Comparison of ENCODE assay signal across 13 cellular contexts in the genomic region with DNA sequence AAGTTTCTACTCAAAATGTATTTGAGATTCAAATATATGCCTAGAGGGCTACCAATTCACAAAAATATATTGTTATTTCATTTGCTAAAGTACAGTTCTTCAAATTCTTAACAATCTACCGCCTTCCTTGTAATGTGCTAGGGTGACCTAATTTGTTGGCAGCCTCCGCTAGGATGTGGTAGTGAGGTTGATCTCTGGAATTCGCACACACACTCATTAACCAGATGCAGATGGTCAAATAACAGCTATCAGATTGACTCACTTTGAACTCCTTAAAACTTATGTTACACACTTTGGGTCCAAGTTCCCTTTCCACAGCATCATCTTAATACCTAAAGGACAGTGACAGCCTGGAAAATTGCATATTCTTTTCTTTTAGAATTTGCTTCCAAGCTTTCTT.
A peak's percentile ranks its signal among the peaks of the same experiment; 100 is the strongest.
DNase-seq lines count a peak whose midpoint lies in the region; ATAC-seq, FAIRE-seq and TF ChIP-seq lines count a peak whose summit lies in the region.
"Had no signal": no experiment of that assay in that cellular context is flagged by ENCODE, and none has a peak within 500 bp of the region (broad histone marks: within the 10 kb centered on the region; RNA-seq: fewer than 3 reads in every experiment).

No MANE protein-coding gene starts in this region.

- H3K14ac ChIP-seq in IMR-90 (replicated peaks; ENCODE audit: low read depth, low read length): no peak overlapping the region

- no peak overlapping the region for H3K27ac Mint-ChIP-seq in Calu3 (ENCODE audit: unreplicated experiment)
- H3K27ac Mint-ChIP-seq: CD4-positive, alpha-beta T cell had no signal

- H3K4me3 ChIP-seq in IMR-90 (ENCODE audit: insufficient read depth, low read depth, low read length) (no peak overlapping the region), choroid plexus epithelial cell (ENCODE audit: low read depth, low read length) (no peak overlapping the region), HepG2 (replicated peaks in 1 of 3; ENCODE audit: insufficient read depth in 1 of 3, low read depth in 2 of 3, low read length in 3 of 3) (no peak overlapping the region), hepatocyte (no peak overlapping the region)
- H3K4me3 ChIP-seq: cardiac muscle cell, spleen had no signal

- no CpG with 5 or more reads among the region's 3 CpGs for WGBS in IMR-90 (ENCODE audit: extremely low coverage in 2 of 2, insufficient read length in 1 of 2), 2 experiments
- WGBS in HepG2 (ENCODE audit: low lambda C conversion rate): 80% methylated on average over 3 of the region's 3 CpGs
- 59% methylated on average over 3 of the region's 3 CpGs for WGBS in hepatocyte (ENCODE audit: low lambda C conversion rate, missing lambda C conversion rate)

- no peak overlapping the region for H2BK20ac ChIP-seq in IMR-90 (ENCODE audit: low read depth, low read length)

- no peaks in the 10 kb centered on the region for H3K27me3 ChIP-seq in IMR-90 (ENCODE audit: control insufficient read depth, insufficient read depth, low read length)
- H3K27me3 ChIP-seq in HepG2 (ENCODE audit: control insufficient read depth in 1 of 2, insufficient read depth in 2 of 2, low read length in 2 of 2): no peaks in the 10 kb centered on the region
- no peaks in the 10 kb centered on the region for H3K27me3 ChIP-seq in hepatocyte
- H3K27me3 ChIP-seq: cardiac muscle cell, spleen had no signal

- no peak overlapping the region for H2AK5ac ChIP-seq in IMR-90 (ENCODE audit: low read depth, low read length)

- no peaks in the 10 kb centered on the region for H3K36me3 Mint-ChIP-seq in Calu3 (ENCODE audit: insufficient read depth, unreplicated experiment)

- no peaks in the 10 kb centered on the region for H4K20me1 ChIP-seq in IMR-90 (ENCODE audit: insufficient read depth, low read length)
- H4K20me1 ChIP-seq in HepG2 (ENCODE audit: insufficient read depth, low read length): no peaks in the 10 kb centered on the region
- H4K20me1 ChIP-seq in hepatocyte (ENCODE audit: insufficient read depth, poor library complexity, severe bottlenecking): no peaks in the 10 kb centered on the region

- dilution Hi-C loops in IMR-90 (cut with HindIII; ENCODE audit: low sequenced_read_pairs, unreplicated experiment): no loop called here

- ATAC-seq in IMR-90 (ENCODE audit: low read depth) (peak; percentile 94), HepG2 (peak; percentile 71), HG03196 (IDR thresholded peaks at IDR 0.05; ENCODE audit: unreplicated experiment) (no peak)

- H3K56ac ChIP-seq in IMR-90 (ENCODE audit: extremely low read depth, insufficient read depth, low read length): no peak overlapping the region

- H3K4me2 ChIP-seq in IMR-90 (ENCODE audit: low read depth, low read length): no peak overlapping the region
- no peak overlapping the region for H3K4me2 ChIP-seq in HepG2 (ENCODE audit: low read depth, low read length)
- no peak overlapping the region for H3K4me2 ChIP-seq in hepatocyte

- no peak overlapping the region for H2BK15ac ChIP-seq in IMR-90 (ENCODE audit: low read depth, low read length)

- no peak overlapping the region for H3K27ac ChIP-seq in IMR-90 (ENCODE audit: insufficient read depth, low read length)
- no peak overlapping the region for H3K27ac ChIP-seq in HepG2 (ENCODE audit: extremely low read length, insufficient read depth, low read length)
- no peak overlapping the region for H3K27ac ChIP-seq in hepatocyte
- H3K27ac ChIP-seq: cardiac muscle cell, spleen had no signal

- TF ChIP-seq RAD21 in IMR-90 (IDR thresholded peaks at IDR 0.05; ENCODE audit: low read length): no peak
- no peak for TF ChIP-seq RAD21 in HepG2 (CRISPR knock-in tag; IDR thresholded peaks at IDR 0.05)

- H3K79me2 ChIP-seq in HepG2 (ENCODE audit: insufficient read depth, low read length) (no peaks in the 10 kb centered on the region), hepatocyte (no peaks in the 10 kb centered on the region)

- no peaks in the 10 kb centered on the region for H3K36me3 ChIP-seq in IMR-90 (ENCODE audit: control insufficient read depth, insufficient read depth, low read length)
- no peaks in the 10 kb centered on the region for H3K36me3 ChIP-seq in HepG2 (replicated peaks in 1 of 2; ENCODE audit: control insufficient read depth in 1 of 2, insufficient read depth in 2 of 2, low read length in 2 of 2)
- no peaks in the 10 kb centered on the region for H3K36me3 ChIP-seq in hepatocyte (replicated peaks; ENCODE audit: insufficient read depth, low read depth)
- H3K36me3 ChIP-seq: cardiac muscle cell, spleen had no signal

- BruUV-seq in IMR-90 (replicated peaks; lab: Mats Ljungman, UMichigan) (no TSS peak), HepG2 (replicated peaks; lab: Mats Ljungman, UMichigan) (no TSS peak), Calu3 (replicated peaks; lab: Mats Ljungman, UMichigan) (no TSS peak)

- no peaks in the 10 kb centered on the region for H3K9me2 ChIP-seq in hepatocyte (replicated peaks; ENCODE audit: insufficient read depth)

- no peak overlapping the region for H2BK5ac ChIP-seq in IMR-90 (ENCODE audit: low read depth, low read length, poor library complexity, severe bottlenecking)

- H3K27me3 Mint-ChIP-seq in Calu3 (ENCODE audit: unreplicated experiment): no peaks in the 10 kb centered on the region
- H3K27me3 Mint-ChIP-seq: CD4-positive, alpha-beta T cell had no signal

- H3K9me1 ChIP-seq in IMR-90 (ENCODE audit: insufficient read depth, low read length): no peaks in the 10 kb centered on the region

- no peak overlapping the region for H4K91ac ChIP-seq in IMR-90 (ENCODE audit: insufficient read depth, low read depth, low read length)

- peak; percentile 88 for DNase-seq in AG08395 (ENCODE audit: low spot score)
- DNase-seq in IMR-90: peak; percentile 98
- peak; percentile 96 for DNase-seq in choroid plexus epithelial cell (ENCODE audit: low read depth)
- peak; percentile 28 for DNase-seq in HepG2 (ENCODE audit: low spot score)
- no peak for DNase-seq in Calu3
- DNase-seq in stimulated activated CD4-positive, alpha-beta T cell treated with anti-CD3 and anti-CD28 coated beads, Interleukin-4, amount 100 ng/mL, for 4 hours: no peak
- no peak for DNase-seq in hepatocyte (ENCODE audit: low spot score)
- DNase-seq: activated T-cell treated with anti-CD3 and anti-CD28 coated beads for 4 hours; CD4-positive, alpha-beta T cell; NCI-H1694; spleen had no signal

- no peak overlapping the region for H3K4ac ChIP-seq in IMR-90 (ENCODE audit: low read depth, low read length)

- intact Hi-C loops in IMR-90 (cut with micrococcal nuclease): no loop called here
- intact Hi-C loops in HepG2 (cut with micrococcal nuclease; ENCODE audit: unreplicated experiment): loop anchor here (10.0 kb wide), 2 partner anchors 183 to 887 kb away; partner anchors contain the start of gene GPC6
- intact Hi-C loops in Calu3 (cut with micrococcal nuclease; ENCODE audit: unreplicated experiment): no loop called here

- H2BK120ac ChIP-seq in IMR-90 (ENCODE audit: low read depth, low read length): no peak overlapping the region

- POLR2A ChIA-PET in IMR-90 (lab: Charles Lee; ENCODE audit: unreplicated experiment) (no interaction called here), HepG2 (lab: Yijun Ruan, JAX) (no interaction called here)

- TF ChIP-seq EP300 in HepG2 (IDR thresholded peaks at IDR 0.05; ENCODE audit: low read depth in 2 of 2, low read length in 2 of 2) (no peak), HepG2 (CRISPR knock-in tag; IDR thresholded peaks at IDR 0.05; ENCODE audit: borderline replicate concordance) (no peak)

- H2AFZ ChIP-seq in IMR-90 (replicated peaks; ENCODE audit: low read length, poor library complexity) (no peak overlapping the region), HepG2 (ENCODE audit: low read length) (no peak overlapping the region), hepatocyte (no peak overlapping the region)

- no peak overlapping the region for H4K5ac ChIP-seq in IMR-90 (ENCODE audit: low read depth, low read length)

- FAIRE-seq in HepG2 (lab: Jason Lieb, UNC): no peak

- no peak overlapping the region for H2AK9ac ChIP-seq in IMR-90 (replicated peaks; ENCODE audit: low read depth, low read length, poor library complexity)

- H3K4me1 ChIP-seq in IMR-90 (ENCODE audit: control insufficient read depth, insufficient read depth, low read length): peaks cover 2% of the 10 kb centered on the region; the same call in 1 of the 2 replicates
- H3K4me1 ChIP-seq in HepG2 (ENCODE audit: insufficient read depth, low read length): peaks cover 10% of the 10 kb centered on the region
- H3K4me1 ChIP-seq in hepatocyte (ENCODE audit: insufficient read depth): no peaks in the 10 kb centered on the region
- H3K4me1 ChIP-seq: spleen had no signal

- H3K4me3 Mint-ChIP-seq in Calu3 (ENCODE audit: low read depth, unreplicated experiment): no peak overlapping the region
- H3K4me3 Mint-ChIP-seq: CD4-positive, alpha-beta T cell had no signal

- no peaks in the 10 kb centered on the region for H3K4me1 Mint-ChIP-seq in Calu3 (ENCODE audit: low read depth, unreplicated experiment)

- H3K9ac ChIP-seq in IMR-90 (ENCODE audit: low read depth, low read length) (no peak overlapping the region), HepG2 (ENCODE audit: insufficient read depth, low read depth, low read length) (no peak overlapping the region)

- no peak for TF ChIP-seq POLR2A in IMR-90 (IDR thresholded peaks at IDR 0.05; ENCODE audit: low read depth, low read length)
- no peak for TF ChIP-seq POLR2A in HepG2 (IDR thresholded peaks at IDR 0.05; ENCODE audit: insufficient read depth in 1 of 2, low read depth in 2 of 2, low read length in 2 of 2)

- H3K18ac ChIP-seq in IMR-90 (ENCODE audit: low read depth, low read length): no peak overlapping the region

- CTCF ChIA-PET in IMR-90 (lab: Yijun Ruan, JAX) (interaction anchor here (0.6 kb wide), 1 partner anchor 15 kb away, joined by 11 read pairs; no protein-coding TSS in a partner anchor), HepG2 (lab: Yijun Ruan, JAX; ENCODE audit: low intra/inter-chr PET ratio, low total read pairs) (no interaction called here), Calu3 (lab: Charles Lee) (no interaction called here)

- H3K9me3 Mint-ChIP-seq in Calu3 (ENCODE audit: low read depth, unreplicated experiment): peaks cover 3% of the 10 kb centered on the region
- H3K9me3 Mint-ChIP-seq: CD4-positive, alpha-beta T cell had no signal

- in situ Hi-C loops in IMR-90 (cut with MboI; ENCODE audit: low sequenced_read_pairs) (no loop called here), HepG2 (cut with HindIII; ENCODE audit: extremely low pct_ligation_motif_present, low pct_unique_long_range_greater_than_20kb) (no loop called here)

- TF ChIP-seq CTCF in IMR-90 (conservative IDR thresholded peaks at IDR 0.05; ENCODE audit: low read depth, low read length) (no peak), choroid plexus epithelial cell (conservative IDR thresholded peaks at IDR 0.05; ENCODE audit: low read depth, low read length) (no peak), HepG2 (CRISPR knock-in tag; IDR thresholded peaks at IDR 0.05) (no peak), Calu3 (IDR thresholded peaks at IDR 0.05; ENCODE audit: unreplicated experiment) (no peak), hepatocyte (IDR thresholded peaks at IDR 0.05; ENCODE audit: poor library complexity) (no peak)

- no peak overlapping the region for H3K23ac ChIP-seq in IMR-90 (ENCODE audit: low read depth, low read length)

- H3K79me1 ChIP-seq in IMR-90 (ENCODE audit: low read depth in 1 of 2, low read length in 2 of 2): no peaks in the 10 kb centered on the region

- H3K9me3 ChIP-seq in IMR-90 (ENCODE audit: control insufficient read depth, insufficient read depth, low read length) (no peaks in the 10 kb centered on the region), HepG2 (ENCODE audit: low read length) (no peaks in the 10 kb centered on the region), hepatocyte (ENCODE audit: low read depth) (no peaks in the 10 kb centered on the region)

- no peak overlapping the region; a peak in 1 of 4 replicates for H4K8ac ChIP-seq in IMR-90 (ENCODE audit: low read depth in 2 of 2, low read length in 2 of 2)

Comparison
In these comparisons a context has a peak if more than half of its experiments do, and no peak if none do; other contexts are left out.
1. DNase-seq: peak in AG08395 (single experiment), IMR-90 (single experiment), choroid plexus epithelial cell (single experiment) and HepG2 (single experiment); none in Calu3 (single experiment), stimulated activated CD4-positive, alpha-beta T cell treated with anti-CD3 and anti-CD28 coated beads, Interleukin-4, amount 100 ng/mL, for 4 hours (0 of 2) and hepatocyte (single experiment).